In the genomic region with DNA sequence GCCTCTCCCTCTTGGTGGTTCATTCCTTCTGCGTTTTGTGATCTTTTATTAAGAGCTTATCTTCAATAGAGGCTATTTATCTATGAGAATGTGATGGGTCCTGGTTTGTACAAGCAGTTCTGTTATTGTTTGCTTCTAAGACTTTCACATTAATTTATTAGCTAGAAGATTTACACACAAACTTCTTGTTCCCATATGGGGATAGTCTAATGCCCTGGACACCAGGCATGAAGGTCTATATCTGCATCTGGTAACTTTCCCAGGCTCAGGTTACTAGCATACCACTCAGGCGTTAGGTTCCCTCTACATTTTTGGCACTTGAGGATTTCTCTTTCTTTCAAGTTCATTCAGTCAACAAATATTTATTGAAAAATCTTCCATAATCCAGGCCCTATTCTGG, we compare ENCODE assay signal across 13 cellular contexts. TPM values are rescaled to one million over a fixed set of nuclear protein-coding genes. Genes with fewer than 3 reads are reported as not detected.
DNase-seq lines count a peak whose midpoint lies in the region; ATAC-seq and TF ChIP-seq lines count a peak whose summit lies in the region.
"Had no signal": no experiment of that assay in that cellular context is flagged by ENCODE, and none has a peak within 500 bp of the region (broad histone marks: within the 10 kb centered on the region; RNA-seq: fewer than 3 reads in every experiment).

No MANE protein-coding gene starts in this region.

- intact Hi-C loops in activated CD8-positive, alpha-beta T cell treated with anti-CD3 and anti-CD28 coated beads for 36 hours (cut with micrococcal nuclease) = loop anchor here (5.0 kb wide), 2 partner anchors 97 to 157 kb away; no protein-coding TSS in a partner anchor
- intact Hi-C loops in uterus (cut with DNase I; ENCODE audit: low total_unique reads) = no loop called here

- H3K9me3 Mint-ChIP-seq in stimulated activated naive CD8-positive, alpha-beta T cell treated with anti-CD3 and anti-CD28 coated beads, Interleukin-15, Interleukin-2, amounts not matched to agents 100 ng/mL and 50 ng/mL, for 24 hours = no peaks in the 10 kb centered on the region
- H3K9me3 Mint-ChIP-seq in activated CD8-positive, alpha-beta T cell treated with anti-CD3 and anti-CD28 coated beads for 36 hours = no peaks in the 10 kb centered on the region

- no peak overlapping the region for H3K4ac ChIP-seq in mesendoderm (ENCODE audit: low read depth, low read length)

- no peaks in the 10 kb centered on the region for H3K27me3 ChIP-seq in mesendoderm (ENCODE audit: insufficient read depth, low read length, poor library complexity)
- no peaks in the 10 kb centered on the region for H3K27me3 ChIP-seq in uterus

- no peak overlapping the region for H4K8ac ChIP-seq in mesendoderm (ENCODE audit: low read depth, low read length)

- no peak overlapping the region for H2BK120ac ChIP-seq in mesendoderm (ENCODE audit: low read depth, low read length)

- no peak for TF ChIP-seq CTCF in activated CD8-positive, alpha-beta T cell treated with anti-CD3 and anti-CD28 coated beads for 36 hours (IDR thresholded peaks at IDR 0.05)
- no peak for TF ChIP-seq CTCF in uterus (IDR thresholded peaks at IDR 0.05)

- CTCF ChIA-PET in activated CD8-positive, alpha-beta T cell treated with anti-CD3 and anti-CD28 coated beads for 36 hours (lab: Charles Lee) = no interaction called here

- no peak for DNase-seq in stimulated activated naive CD8-positive, alpha-beta T cell treated with anti-CD3 and anti-CD28 coated beads, Interleukin-15, Interleukin-2, amounts not matched to agents 100 U/mL and 50 U/mL, for 24 hours
- DNase-seq in activated CD8-positive, alpha-beta T cell treated with anti-CD3 and anti-CD28 coated beads for 36 hours = no peak
- DNase-seq in mesendoderm (no peak), uterus (no peak), NCI-H1930 (lab: John Stamatoyannopoulos, UW) (no peak), NCI-H187 (lab: John Stamatoyannopoulos, UW) (no peak), DMS153 treated with DMSO at 0.1 percent for 48 hours (lab: John Stamatoyannopoulos, UW; ENCODE audit: unreplicated experiment) (no peak)
- DNase-seq: glutamatergic neuron, lower lobe of right lung, NCI-H2029 had no signal

- H3K9me3 ChIP-seq in uterus = no peaks in the 10 kb centered on the region
- H3K9me3 ChIP-seq: lower lobe of right lung had no signal

- H3K27me3 Mint-ChIP-seq in stimulated activated naive CD8-positive, alpha-beta T cell treated with anti-CD3 and anti-CD28 coated beads, Interleukin-15, Interleukin-2, amounts not matched to agents 100 ng/mL and 50 ng/mL, for 24 hours = no peaks in the 10 kb centered on the region
- H3K27me3 Mint-ChIP-seq in activated CD8-positive, alpha-beta T cell treated with anti-CD3 and anti-CD28 coated beads for 36 hours = no peaks in the 10 kb centered on the region

- H3K27ac Mint-ChIP-seq in stimulated activated naive CD8-positive, alpha-beta T cell treated with anti-CD3 and anti-CD28 coated beads, Interleukin-15, Interleukin-2, amounts not matched to agents 100 ng/mL and 50 ng/mL, for 24 hours = peak overlapping the region; percentile 83
- H3K27ac Mint-ChIP-seq in activated CD8-positive, alpha-beta T cell treated with anti-CD3 and anti-CD28 coated beads for 36 hours = peak overlapping the region; percentile 88

- TF ChIP-seq POLR2A in uterus (IDR thresholded peaks at IDR 0.05) = no peak

- no peaks in the 10 kb centered on the region for H3K36me3 ChIP-seq in mesendoderm (ENCODE audit: control insufficient read depth, insufficient read depth, low read length)
- H3K36me3 ChIP-seq in uterus = no peaks in the 10 kb centered on the region

- no peaks in the 10 kb centered on the region for H3K4me1 ChIP-seq in mesendoderm (ENCODE audit: control insufficient read depth, low read depth, low read length)
- H3K4me1 ChIP-seq in uterus = peaks cover 0 to 9% of the 10 kb centered on the region in 2 donors

- H3K4me1 Mint-ChIP-seq in stimulated activated naive CD8-positive, alpha-beta T cell treated with anti-CD3 and anti-CD28 coated beads, Interleukin-15, Interleukin-2, amounts not matched to agents 100 ng/mL and 50 ng/mL, for 24 hours (ENCODE audit: low read depth) = peaks cover 97% of the 10 kb centered on the region
- H3K4me1 Mint-ChIP-seq in activated CD8-positive, alpha-beta T cell treated with anti-CD3 and anti-CD28 coated beads for 36 hours (ENCODE audit: low read depth) = peaks cover 80% of the 10 kb centered on the region

- no peak overlapping the region for H3K4me2 ChIP-seq in mesendoderm (ENCODE audit: low read length)

- no CpG with 5 or more reads among the region's 2 CpGs for WGBS in mesendoderm (ENCODE audit: extremely low coverage, insufficient coverage, low lambda C conversion rate)

- no peak overlapping the region for H3K18ac ChIP-seq in mesendoderm (ENCODE audit: low read length)

- POLR2A ChIA-PET in activated CD8-positive, alpha-beta T cell treated with anti-CD3 and anti-CD28 coated beads for 36 hours (lab: Charles Lee) = interaction anchor here (0.9 kb wide), 1 partner anchor 142 kb away, joined by 3 read pairs; no protein-coding TSS in a partner anchor

- H4K5ac ChIP-seq in mesendoderm (ENCODE audit: low read length) = no peak overlapping the region

- no peak overlapping the region for H3K56ac ChIP-seq in mesendoderm (ENCODE audit: low read length)

- H3K79me2 ChIP-seq in mesendoderm (ENCODE audit: control insufficient read depth, insufficient read depth, low read length) = no peaks in the 10 kb centered on the region

- peaks cover 79% of the 10 kb centered on the region for H3K36me3 Mint-ChIP-seq in stimulated activated naive CD8-positive, alpha-beta T cell treated with anti-CD3 and anti-CD28 coated beads, Interleukin-15, Interleukin-2, amounts not matched to agents 100 ng/mL and 50 ng/mL, for 24 hours (ENCODE audit: low read depth)
- peaks cover 66% of the 10 kb centered on the region for H3K36me3 Mint-ChIP-seq in activated CD8-positive, alpha-beta T cell treated with anti-CD3 and anti-CD28 coated beads for 36 hours (ENCODE audit: low read depth)

- H3K4me3 ChIP-seq in mesendoderm (ENCODE audit: low read length) (no peak overlapping the region), uterus (no peak overlapping the region)
- H3K4me3 ChIP-seq: coronary artery, lower lobe of right lung had no signal

- H2AK5ac ChIP-seq in mesendoderm (ENCODE audit: low read length) = no peak overlapping the region

- H2BK15ac ChIP-seq in mesendoderm (replicated peaks; ENCODE audit: low read depth) = no peak overlapping the region

- H2BK5ac ChIP-seq in mesendoderm (ENCODE audit: low read length) = no peak overlapping the region

- H3K23ac ChIP-seq in mesendoderm (ENCODE audit: low read length) = peak overlapping the region; percentile 30

- peaks cover 5% of the 10 kb centered on the region for H3K79me1 ChIP-seq in mesendoderm (ENCODE audit: low read length)

- no peak overlapping the region for H3K27ac ChIP-seq in mesendoderm (ENCODE audit: low read depth, low read length)
- H3K27ac ChIP-seq in uterus = peak overlapping the region; percentile 68 to 73
- H3K27ac ChIP-seq: C4-2B, coronary artery, lower lobe of right lung had no signal

- peak overlapping the region; percentile 47 for H3K4me3 Mint-ChIP-seq in stimulated activated naive CD8-positive, alpha-beta T cell treated with anti-CD3 and anti-CD28 coated beads, Interleukin-15, Interleukin-2, amounts not matched to agents 100 ng/mL and 50 ng/mL, for 24 hours
- H3K4me3 Mint-ChIP-seq in activated CD8-positive, alpha-beta T cell treated with anti-CD3 and anti-CD28 coated beads for 36 hours = no peak overlapping the region

- H3K9ac ChIP-seq in mesendoderm (ENCODE audit: low read length) = no peak overlapping the region

- no peak for ATAC-seq in stimulated activated naive CD8-positive, alpha-beta T cell treated with anti-CD3 and anti-CD28 coated beads, Interleukin-15, Interleukin-2, amounts not matched to agents 100 U/mL and 50 U/mL, for 24 hours
- no peak for ATAC-seq in activated CD8-positive, alpha-beta T cell treated with anti-CD3 and anti-CD28 coated beads for 36 hours

RNA-seq across cellular contexts. Expression of a gene that starts 7.7 kb away (rescaled TPM):
- total RNA-seq in activated CD8-positive, alpha-beta T cell treated with anti-CD3 and anti-CD28 coated beads for 36 hours = 10 to 100 TPM; 96.5 to 97.0 TPM
- polyA plus RNA-seq in mesendoderm (2013, experiment 1 of 2) = 25.4 TPM
- polyA plus RNA-seq in mesendoderm (2013, experiment 2 of 2) = 26.0 TPM
- 100 to 1,000 TPM in 2 of 4 donors, 10 to 100 TPM in 2; 41.0 to 188 (median 92.0) TPM for total RNA-seq in uterus
